In genomic region chr9:89234636-89235035, GRCh38 we compare ENCODE assay signal across 8 cellular contexts. TPM values are rescaled to one million over a fixed set of nuclear protein-coding genes. Genes with fewer than 3 reads are reported as not detected.
DNase-seq lines count a peak whose midpoint lies in the region; ATAC-seq, FAIRE-seq and TF ChIP-seq lines count a peak whose summit lies in the region.

No MANE protein-coding gene starts in this region.

- no peaks in the 10 kb centered on the region for H3K4me1 ChIP-seq in A673 (ENCODE audit: insufficient read depth, low read length, poor library complexity, severe bottlenecking)
- H3K4me1 ChIP-seq in Karpas-422 (ENCODE audit: low read length) = peaks cover 15% of the 10 kb centered on the region

- peaks cover 67% of the 10 kb centered on the region for H3K27me3 ChIP-seq in A673 (replicated peaks; ENCODE audit: insufficient read depth, low read depth, low read length, poor library complexity)
- 0 out of 2 replicates have a peak, but pooled peaks cover 4% of the 10 kb centered on the region for H3K27me3 ChIP-seq in Karpas-422 (ENCODE audit: low read length)

- H2AFZ ChIP-seq in Karpas-422 (ENCODE audit: low read length) = peak overlapping the region; percentile 40; the same call in 1 of the 2 replicates

- H4K20me1 ChIP-seq in Karpas-422 (ENCODE audit: insufficient read depth, low read depth, low read length) = no peaks in the 10 kb centered on the region

- DNase-seq in A673 (ENCODE audit: low spot score) (peak; percentile 51), Karpas-422 (peak; percentile 59), caudate nucleus (lab: John Stamatoyannopoulos, UW) (peak in 26 of 61 donors; percentile 6 to 65 (median 26)), neural crest cell (ENCODE audit: low read depth, low spot score) (peak; percentile 30), middle frontal gyrus (ENCODE audit: extremely low spot score, low spot score) (no peak), SIG-M5 treated with dmso at 0.1 percent for 504 hours (lab: John Stamatoyannopoulos, UW; ENCODE audit: unreplicated experiment) (no peak), HTR-8/SVneo (ENCODE audit: insufficient read length, low spot score) (no peak)

- peak; percentile 89 for ATAC-seq in GM19395 (IDR thresholded peaks at IDR 0.05; ENCODE audit: unreplicated experiment)

- peaks cover 10% of the 10 kb centered on the region for H3K4me1 Mint-ChIP-seq in neural crest cell

- peak overlapping the region; percentile 92 for H3K4me3 Mint-ChIP-seq in neural crest cell

- H3K36me3 ChIP-seq in A673 (ENCODE audit: insufficient read depth, low read length, poor library complexity, severe bottlenecking) (no peaks in the 10 kb centered on the region), Karpas-422 (ENCODE audit: insufficient read depth, low read length) (no peaks in the 10 kb centered on the region)

- H3K9me3 ChIP-seq in A673 (ENCODE audit: low read depth, low read length, poor library complexity, severe bottlenecking) (peaks cover 4% of the 10 kb centered on the region), Karpas-422 (ENCODE audit: low read length) (no peaks in the 10 kb centered on the region)

- intact Hi-C loops in A673 (cut with micrococcal nuclease; ENCODE audit: unreplicated experiment) = no loop called here

- H3K27me3 Mint-ChIP-seq in neural crest cell (ENCODE audit: low read depth) = peaks cover 36% of the 10 kb centered on the region

- BruUV-seq in A673 (replicated peaks; lab: Mats Ljungman, UMichigan) = no TSS peak

- H3K36me3 Mint-ChIP-seq in neural crest cell (ENCODE audit: low read depth) = no peaks in the 10 kb centered on the region

- POLR2A ChIA-PET in A673 (lab: Charles Lee; ENCODE audit: low non-redundant PET) = no interaction called here

- no peaks in the 10 kb centered on the region for H3K79me2 ChIP-seq in Karpas-422 (ENCODE audit: low read length)

- no peak overlapping the region for H3K9ac ChIP-seq in Karpas-422 (ENCODE audit: low read length)

- H3K9me2 ChIP-seq in Karpas-422 (replicated peaks; ENCODE audit: insufficient read depth, low read length) = no peaks in the 10 kb centered on the region

- CTCF ChIA-PET in A673 (lab: Charles Lee) = no interaction called here

- FAIRE-seq in HTR-8/SVneo (lab: Jason Lieb, UNC) = no peak

- peak; percentile 47; the same call in 1 of the 2 replicates for TF ChIP-seq CTCF in A673 (conservative IDR thresholded peaks at IDR 0.05; ENCODE audit: low read depth, low read length)
- TF ChIP-seq CTCF in neural crest cell (conservative IDR thresholded peaks at IDR 0.05) = peak; percentile 40

- H3K27ac ChIP-seq in A673 (ENCODE audit: low read depth, low read length, poor library complexity, severe bottlenecking) (no peak overlapping the region), Karpas-422 (ENCODE audit: low read length) (no peak overlapping the region), caudate nucleus (ENCODE audit: low read depth, low read length) (peak overlapping the region; percentile 44)

- H3K4me3 ChIP-seq in A673 (ENCODE audit: low read depth, low read length, poor library complexity, severe bottlenecking) (peak overlapping the region; percentile 26), Karpas-422 (ENCODE audit: low read length) (peak overlapping the region; percentile 3; the same call in 1 of the 2 replicates)

- peak overlapping the region; percentile 60 for H3K4me2 ChIP-seq in Karpas-422 (ENCODE audit: low read depth, low read length, poor library complexity, severe bottlenecking)

- H3K27ac Mint-ChIP-seq in neural crest cell (ENCODE audit: unreplicated experiment) = peak overlapping the region; percentile 24

- H3K9me3 Mint-ChIP-seq in neural crest cell = peaks cover 10% of the 10 kb centered on the region

RNA-seq across cellular contexts. Expression of gene SHC3, which starts 56.0 kb away (rescaled TPM):
- 5.5 and 6.6 TPM in 2 replicates for total RNA-seq in A673 (2021)
- 0.04 TPM in 1 of 2 replicates, not detected in the other for total RNA-seq in Karpas-422 (2014; rRNA removed; shearing (Covaris generic); ENCODE audit: low replicate concordance)
- total RNA-seq in neural crest cell = 14.9 and 17.7 TPM in 2 replicates

Comparison
In these comparisons a context has a peak if more than half of its experiments do, and no peak if none do; other contexts are left out.
1. DNase-seq: peak in A673 (single experiment), Karpas-422 (single experiment) and neural crest cell (single experiment); none in middle frontal gyrus (single experiment), SIG-M5 treated with dmso at 0.1 percent for 504 hours (single experiment) and HTR-8/SVneo (single experiment).